Comparison of ENCODE assay signal across 9 cellular contexts in genomic region chr12:62261876-62262275, GRCh38. TPM values are rescaled to one million over a fixed set of nuclear protein-coding genes. Genes with fewer than 3 reads are reported as not detected.
DNase-seq lines count a peak whose midpoint lies in the region; ATAC-seq, FAIRE-seq and TF ChIP-seq lines count a peak whose summit lies in the region.
"Had no signal": no experiment of that assay in that cellular context is flagged by ENCODE, and none has a peak within 500 bp of the region (broad histone marks: within the 10 kb centered on the region; RNA-seq: fewer than 3 reads in every experiment).

No MANE protein-coding gene starts in this region.

- POLR2A ChIA-PET in WTC11 (lab: Charles Lee) = no interaction called here

- peak overlapping the region; percentile 92 to 97 for H3K4me3 ChIP-seq in foreskin fibroblast (ENCODE audit: low read depth in 1 of 2, low read length in 2 of 2)
- H3K4me3 ChIP-seq in pancreas = peak overlapping the region in 2 of 4 donors; percentile 75 to 79

- no peak for TF ChIP-seq CTCF in WTC11 (IDR thresholded peaks at IDR 0.05)
- no peak for TF ChIP-seq CTCF in foreskin fibroblast (IDR thresholded peaks at IDR 0.05; ENCODE audit: low read depth, low read length)
- TF ChIP-seq CTCF in pancreas (IDR thresholded peaks at IDR 0.05) = no peak

- no peak for FAIRE-seq in pancreas (lab: Jason Lieb, UNC)

- no peaks in the 10 kb centered on the region for H3K27me3 ChIP-seq in pancreas

- H3K4me1 ChIP-seq in pancreas = peaks cover 16 to 31% (median 20%) of the 10 kb centered on the region in 3 donors

- no peak for ATAC-seq in activated CD8-positive, alpha-beta memory T cell treated with anti-CD3 and anti-CD28 coated beads, Interleukin-2, amount 10 ng/mL, durations not matched to agents 7 days and 5 days
- ATAC-seq in WTC11 (no peak), pancreas (no peak)
- no peak for ATAC-seq in stimulated activated effector memory CD8-positive, alpha-beta T cell treated with anti-CD3 and anti-CD28 coated beads, Interleukin-12 subunit alpha, Interleukin-12 subunit beta, amount 100 ng/mL, for 72 hours

- H3K27me3 Mint-ChIP-seq in activated CD8-positive, alpha-beta memory T cell treated with anti-CD3 and anti-CD28 coated beads, Interleukin-2, amount 10 ng/mL, durations not matched to agents 7 days and 5 days = no peaks in the 10 kb centered on the region
- no peaks in the 10 kb centered on the region for H3K27me3 Mint-ChIP-seq in WTC11 (ENCODE audit: low read depth)

- no peaks in the 10 kb centered on the region for H3K9me3 ChIP-seq in pancreas

- WGBS in pancreas, 2 donors = 89 to 91% methylated on average over 8 of the region's 8 CpGs

- H3K36me3 ChIP-seq in pancreas = no peaks in the 10 kb centered on the region

- intact Hi-C loops in pancreas (cut with DNase I) = no loop called here

- H3K27ac Mint-ChIP-seq in activated CD8-positive, alpha-beta memory T cell treated with anti-CD3 and anti-CD28 coated beads, Interleukin-2, amount 10 ng/mL, durations not matched to agents 7 days and 5 days = peak overlapping the region; percentile 96
- H3K27ac Mint-ChIP-seq in WTC11 = no peak overlapping the region
- H3K27ac Mint-ChIP-seq in stimulated activated effector memory CD8-positive, alpha-beta T cell treated with anti-CD3 and anti-CD28 coated beads, Interleukin-12 subunit alpha, Interleukin-12 subunit beta, amount 100 ng/mL, for 72 hours = no peak overlapping the region

- no peak overlapping the region for H3K27ac ChIP-seq in pancreas

- peaks cover 51% of the 10 kb centered on the region for H3K4me1 Mint-ChIP-seq in activated CD8-positive, alpha-beta memory T cell treated with anti-CD3 and anti-CD28 coated beads, Interleukin-2, amount 10 ng/mL, durations not matched to agents 7 days and 5 days
- peaks cover 11% of the 10 kb centered on the region for H3K4me1 Mint-ChIP-seq in WTC11
- H3K4me1 Mint-ChIP-seq in stimulated activated effector memory CD8-positive, alpha-beta T cell treated with anti-CD3 and anti-CD28 coated beads, Interleukin-12 subunit alpha, Interleukin-12 subunit beta, amount 100 ng/mL, for 72 hours = peaks cover 50% of the 10 kb centered on the region

- peaks cover 35% of the 10 kb centered on the region for H3K36me3 Mint-ChIP-seq in activated CD8-positive, alpha-beta memory T cell treated with anti-CD3 and anti-CD28 coated beads, Interleukin-2, amount 10 ng/mL, durations not matched to agents 7 days and 5 days
- no peaks in the 10 kb centered on the region for H3K36me3 Mint-ChIP-seq in WTC11
- peaks cover 49% of the 10 kb centered on the region for H3K36me3 Mint-ChIP-seq in stimulated activated effector memory CD8-positive, alpha-beta T cell treated with anti-CD3 and anti-CD28 coated beads, Interleukin-12 subunit alpha, Interleukin-12 subunit beta, amount 100 ng/mL, for 72 hours

- CTCF ChIA-PET in activated CD8-positive, alpha-beta memory T cell treated with anti-CD3 and anti-CD28 coated beads, Interleukin-2, amount 10 ng/mL, durations not matched to agents 7 days and 5 days (lab: Charles Lee) = no interaction called here
- CTCF ChIA-PET in WTC11 (lab: Charles Lee) = no interaction called here

- no peak for DNase-seq in activated CD8-positive, alpha-beta memory T cell treated with anti-CD3 and anti-CD28 coated beads, Interleukin-2, amount 10 ng/mL, durations not matched to agents 7 days and 5 days
- DNase-seq in activated CD8-positive, alpha-beta memory T cell treated with anti-CD3 and anti-CD28 coated beads, Interleukin-2, amount 50 U/mL, for 4 hours = no peak
- DNase-seq in WTC11 (ENCODE audit: low spot score) (no peak), foreskin fibroblast (no peak), pancreas (no peak), cerebellar nuclear complex (lab: John Stamatoyannopoulos, UW) (no peak), DMS79 treated with DMSO at 0.1 percent for 48 hours (lab: John Stamatoyannopoulos, UW) (no peak)
- no peak for DNase-seq in stimulated activated effector memory CD8-positive, alpha-beta T cell treated with anti-CD3 and anti-CD28 coated beads, Interleukin-12 subunit alpha, Interleukin-12 subunit beta, amount 100 ng/mL, for 72 hours (ENCODE audit: low spot score in 2 of 2)
- DNase-seq: NCI-H69 had no signal

- H3K4me3 Mint-ChIP-seq in activated CD8-positive, alpha-beta memory T cell treated with anti-CD3 and anti-CD28 coated beads, Interleukin-2, amount 10 ng/mL, durations not matched to agents 7 days and 5 days = peak overlapping the region; percentile 91
- H3K4me3 Mint-ChIP-seq in WTC11 = peak overlapping the region; percentile 99
- H3K4me3 Mint-ChIP-seq in stimulated activated effector memory CD8-positive, alpha-beta T cell treated with anti-CD3 and anti-CD28 coated beads, Interleukin-12 subunit alpha, Interleukin-12 subunit beta, amount 100 ng/mL, for 72 hours = peak overlapping the region; percentile 97

- H3K9me3 Mint-ChIP-seq in activated CD8-positive, alpha-beta memory T cell treated with anti-CD3 and anti-CD28 coated beads, Interleukin-2, amount 10 ng/mL, durations not matched to agents 7 days and 5 days (ENCODE audit: low read depth) = no peaks in the 10 kb centered on the region
- no peaks in the 10 kb centered on the region for H3K9me3 Mint-ChIP-seq in WTC11
- H3K9me3 Mint-ChIP-seq in stimulated activated effector memory CD8-positive, alpha-beta T cell treated with anti-CD3 and anti-CD28 coated beads, Interleukin-12 subunit alpha, Interleukin-12 subunit beta, amount 100 ng/mL, for 72 hours = no peaks in the 10 kb centered on the region

TF ChIP-seq in WTC11, 78 proteins besides CTCF, POLR2A, EP300 and RAD21 (continues in another document):
- no peak for TF ChIP-seq SP1 (CRISPR knock-in tag; conservative IDR thresholded peaks at IDR 0.05)
- TF ChIP-seq SMAD3 (CRISPR knock-in tag; IDR thresholded peaks at IDR 0.05; ENCODE audit: borderline replicate concordance) = no peak
- TF ChIP-seq ZNF281 (CRISPR knock-in tag; IDR thresholded peaks at IDR 0.05) = no peak
- TF ChIP-seq USF2 (CRISPR knock-in tag; IDR thresholded peaks at IDR 0.05) = no peak
- TF ChIP-seq AFF4 (CRISPR knock-in tag; IDR thresholded peaks at IDR 0.05; ENCODE audit: borderline replicate concordance) = no peak
- no peak for TF ChIP-seq ZNF219 (CRISPR knock-in tag; IDR thresholded peaks at IDR 0.05; ENCODE audit: borderline replicate concordance)

RNA-seq across cellular contexts. Expression of gene USP15, which starts 1.7 kb away (rescaled TPM):
- total RNA-seq in activated CD8-positive, alpha-beta memory T cell treated with anti-CD3 and anti-CD28 coated beads, Interleukin-2, amount 10 ng/mL, durations not matched to agents 7 days and 5 days = 100 to 1,000 TPM; 126 to 161 TPM
- 25.4 to 37.2 TPM (median 27.8 TPM) in 3 replicates for total RNA-seq in WTC11 (2021)
- 10 to 100 TPM; 16.7 to 31.6 (median 24.7) TPM for total RNA-seq in pancreas
- 10 to 100 TPM; 42.3 to 43.0 TPM for polyA plus RNA-seq in pancreas
